ENCODE assay signal across 6 cellular contexts in genomic region chr1:42815938-42816599, GRCh38.
DNase-seq lines count a peak whose midpoint lies in the region; ATAC-seq and TF ChIP-seq lines count a peak whose summit lies in the region.

No MANE protein-coding gene starts in this region.

- H3K4me3 ChIP-seq in fibroblast of pulmonary artery (replicated peaks; ENCODE audit: low read depth, low read length) (peak overlapping the region; percentile 75), subcutaneous abdominal adipose tissue (ENCODE audit: low read depth in 1 of 5, low read length in 5 of 5) (peak overlapping the region; percentile 84 to 92 (median 88))

- H3K27ac ChIP-seq in RWPE1 (peak overlapping the region; percentile 98), subcutaneous abdominal adipose tissue (ENCODE audit: low read depth, low read length) (peak overlapping the region; percentile 85)

- TF ChIP-seq CTCF in RWPE1 (conservative IDR thresholded peaks at IDR 0.05; ENCODE audit: low read depth): no peak
- no peak for TF ChIP-seq CTCF in fibroblast of pulmonary artery (IDR thresholded peaks at IDR 0.05; ENCODE audit: low read length, missing control alignments)

- POLR2A ChIA-PET in RWPE1 (lab: Yijun Ruan, JAX; ENCODE audit: low non-redundant PET): no interaction called here

- CTCF ChIA-PET in RWPE1 (lab: Yijun Ruan, JAX): interaction anchor here (0.6 to 1.2 kb wide), 3 partner anchors 10 to 274 kb away, joined by 3 to 5 read pairs (median 3); no protein-coding TSS in a partner anchor

- H3K9me3 ChIP-seq in subcutaneous abdominal adipose tissue (ENCODE audit: control insufficient read depth in 5 of 5, low read length in 5 of 5): no peaks in the 10 kb centered on the region

- ATAC-seq in GM21447 (IDR thresholded peaks at IDR 0.05; ENCODE audit: unreplicated experiment) (peak; percentile 11), GM21390 (IDR thresholded peaks at IDR 0.05; ENCODE audit: unreplicated experiment) (no peak)

- DNase-seq in RWPE1 (ENCODE audit: low spot score) (no peak), fibroblast of pulmonary artery (ENCODE audit: low read depth) (peak; percentile 6), OCI-M2 (lab: John Stamatoyannopoulos, UW; ENCODE audit: unreplicated experiment) (no peak)

- H3K9ac ChIP-seq in subcutaneous abdominal adipose tissue (ENCODE audit: low read length in 5 of 5): peak overlapping the region; percentile 77 to 94 (median 88)

- H3K4me1 ChIP-seq in subcutaneous abdominal adipose tissue (ENCODE audit: control insufficient read depth in 5 of 5, insufficient read depth in 5 of 5, low read length in 5 of 5): peaks cover 6 to 27% (median 22%) of the 10 kb centered on the region in 5 donors

- H3K27me3 ChIP-seq in subcutaneous abdominal adipose tissue (ENCODE audit: control insufficient read depth in 5 of 5, insufficient read depth in 4 of 5, low read length in 5 of 5): no peaks in the 10 kb centered on the region

- H3K36me3 ChIP-seq in subcutaneous abdominal adipose tissue (ENCODE audit: control insufficient read depth in 5 of 5, insufficient read depth in 5 of 5, low read length in 5 of 5): peaks cover 0 to 8% (median 4%) of the 10 kb centered on the region in 5 donors
